27 cellular contexts compared by ENCODE assay signal in the genomic region with DNA sequence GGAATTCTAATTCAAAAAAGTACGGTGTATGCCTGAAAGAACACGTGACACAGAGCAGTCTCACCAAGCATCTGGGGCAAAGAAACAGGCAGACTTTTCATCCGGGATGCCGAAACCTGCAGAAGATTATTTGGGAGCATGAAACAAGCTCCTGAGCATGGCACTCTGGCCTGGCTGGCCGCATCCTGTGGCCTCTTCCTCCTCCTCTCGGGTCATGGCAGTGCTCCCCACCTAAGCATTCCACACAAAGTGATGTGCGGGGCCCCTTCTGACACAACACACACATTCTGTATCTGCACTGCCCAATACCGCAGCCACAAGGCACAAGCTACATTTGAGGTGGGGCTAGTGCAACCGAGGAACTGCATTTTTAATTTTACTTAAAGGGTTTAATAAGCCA.
"Had no signal": no experiment of that assay in that cellular context is flagged by ENCODE, and none has a peak within 500 bp of the region (broad histone marks: within the 10 kb centered on the region; RNA-seq: fewer than 3 reads in every experiment).

No MANE protein-coding gene starts in this region.

- H3K4me3 ChIP-seq: stomach, suprapubic skin, testis, thoracic aorta, thyroid gland, tibial artery, tibial nerve, transverse colon, upper lobe of left lung, upper lobe of right lung, uterus, vagina had no signal

- H3K27ac ChIP-seq: stomach, suprapubic skin, testis, thoracic aorta, thyroid gland, tibial artery, tibial nerve, transverse colon, upper lobe of left lung, upper lobe of right lung, uterus, vagina had no signal

- FAIRE-seq: urothelium cell line had no signal

- DNase-seq: stimulated activated CD4-positive, alpha-beta T cell treated with anti-CD3 and anti-CD28 coated beads, Interleukin-2, amount 100 ng/mL, for 48 hours; stimulated activated CD4-positive, alpha-beta T cell treated with anti-CD3 and anti-CD28 coated beads, Interleukin-4, amount 100 ng/mL, for 1 hour; stimulated activated CD4-positive, alpha-beta T cell treated with anti-CD3 and anti-CD28 coated beads, Interleukin-4, amount 100 ng/mL, for 24 hours; stimulated activated CD4-positive, alpha-beta T cell treated with anti-CD3 and anti-CD28 coated beads, Interleukin-4, amount 100 ng/mL, for 4 hours; stimulated activated CD8-positive, alpha-beta memory T cell treated with anti-CD3 and anti-CD28 coated beads, Interleukin-4, amount 100 ng/mL, for 48 hours; stimulated activated naive B cell treated with anti-CD40 and anti-IgM and Interleukin-4, amounts not matched to agents 10 μg/mL and 1 μg/mL and 100 μg/mL, for 72 hours; stimulated activated naive CD4-positive, alpha-beta T cell; stimulated activated naive CD4-positive, alpha-beta T cell treated with Interleukin-2 at 50 U/mL for 16 hours; stimulated activated naive CD8-positive, alpha-beta T cell treated with anti-CD3 and anti-CD28 coated beads, Interleukin-15, amount 100 ng/mL, for 72 hours; stimulated activated naive CD8-positive, alpha-beta T cell treated with anti-CD3 and anti-CD28 coated beads, Interleukin-15, Interleukin-2, amounts not matched to agents 100 U/mL and 50 U/mL, for 24 hours; stomach; substantia nigra; testis; thyroid gland; tibial artery; transverse colon; trophoblast cell; upper lobe of left lung; upper lobe of right lung; uterus had no signal

- H3K36me3 ChIP-seq: thoracic aorta, transverse colon, upper lobe of right lung, uterus, vagina had no signal

- H3K9me3 ChIP-seq: stomach, suprapubic skin, testis, thoracic aorta, thyroid gland, tibial artery, tibial nerve, transverse colon, upper lobe of left lung, upper lobe of right lung, uterus, vagina had no signal

- H3K4me1 ChIP-seq: suprapubic skin, testis, thyroid gland, tibial artery, tibial nerve, transverse colon, upper lobe of right lung, uterus, vagina had no signal

- ATAC-seq: stimulated activated effector memory CD8-positive, alpha-beta T cell treated with anti-CD3 and anti-CD28 coated beads, Interleukin-12 subunit alpha, Interleukin-12 subunit beta, amount 100 ng/mL, for 72 hours; stimulated activated memory B cell treated with anti-CD40 and anti-IgM and Interleukin-4, amounts not matched to agents 10 μg/mL and 1 μg/mL and 100 μg/mL, for 72 hours; stimulated activated naive B cell treated with anti-CD40 and anti-IgM and Interleukin-4, amounts not matched to agents 10 μg/mL and 1 μg/mL and 100 μg/mL, for 72 hours; stimulated activated naive CD8-positive, alpha-beta T cell treated with anti-CD3 and anti-CD28 coated beads, Interleukin-15, amount 100 ng/mL, for 72 hours; stimulated activated naive CD8-positive, alpha-beta T cell treated with anti-CD3 and anti-CD28 coated beads, Interleukin-15, Interleukin-2, amounts not matched to agents 100 U/mL and 50 U/mL, for 24 hours had no signal

- H3K27me3 ChIP-seq: stomach, suprapubic skin, testis, thyroid gland, tibial artery, tibial nerve, transverse colon, upper lobe of left lung, upper lobe of right lung, uterus, vagina had no signal
